ENCODE assay signal across 26 cellular contexts in genomic region chrX:151225843-151226242, GRCh38. TPM values are rescaled to one million over a fixed set of nuclear protein-coding genes. Genes with fewer than 3 reads are reported as not detected.
"Had no signal": no experiment of that assay in that cellular context is flagged by ENCODE, and none has a peak within 500 bp of the region (broad histone marks: within the 10 kb centered on the region; RNA-seq: fewer than 3 reads in every experiment).

No MANE protein-coding gene starts in this region.

- H3K27ac Mint-ChIP-seq: activated CD4-positive, alpha-beta T cell treated with anti-CD3 and anti-CD28 coated beads, Interleukin-2, amount 10 ng/mL, durations not matched to agents 24 days and 14 days; activated CD8-positive, alpha-beta T cell treated with anti-CD3 and anti-CD28 coated beads for 36 hours; activated naive CD4-positive, alpha-beta T cell treated with anti-CD3 and anti-CD28 coated beads, Interleukin-2, amount 10 ng/mL, durations not matched to agents 7 days and 5 days; activated naive CD8-positive, alpha-beta T cell treated with anti-CD3 and anti-CD28 coated beads for 36 hours; activated T-cell treated with anti-CD3 and anti-CD28 coated beads, Interleukin-2, amount 50 U/mL, for 72 hours; activated T-helper 2 cell treated with anti-CD3 and anti-CD28 coated beads, Interferon-gamma antibody, Interleukin-2, Interleukin-4, amounts not matched to agents 10 μg/mL and 5 μg/mL and 100 μg/mL, durations not matched to agents 14 hours and 24 hours and 36 hours; T-helper 17 cell; WTC11 had no signal

- H3K4me1 Mint-ChIP-seq: activated CD4-positive, alpha-beta T cell treated with anti-CD3 and anti-CD28 coated beads, Interleukin-2, amount 10 ng/mL, durations not matched to agents 24 days and 14 days; activated naive CD4-positive, alpha-beta T cell treated with anti-CD3 and anti-CD28 coated beads, Interleukin-2, amount 10 ng/mL, durations not matched to agents 7 days and 5 days; activated naive CD8-positive, alpha-beta T cell treated with anti-CD3 and anti-CD28 coated beads for 36 hours had no signal

- DNase-seq: activated CD4-positive, alpha-beta T cell treated with anti-CD3 and anti-CD28 coated beads for 1 hour; activated CD4-positive, alpha-beta T cell treated with anti-CD3 and anti-CD28 coated beads, Interleukin-2, amount 10 ng/mL, durations not matched to agents 24 days and 14 days; activated CD8-positive, alpha-beta memory T cell treated with anti-CD3 and anti-CD28 coated beads, Interleukin-2, amount 50 U/mL, for 4 hours; activated CD8-positive, alpha-beta T cell treated with anti-CD3 and anti-CD28 coated beads for 36 hours; activated gamma-delta T cell treated with Interleukin-2 at 50 U/mL for 16 hours; activated naive CD4-positive, alpha-beta T cell treated with anti-CD3 and anti-CD28 coated beads, Interleukin-2, amount 10 ng/mL, durations not matched to agents 7 days and 5 days; activated naive CD8-positive, alpha-beta T cell treated with anti-CD3 and anti-CD28 coated beads for 36 hours; activated T-cell treated with anti-CD3 and anti-CD28 coated beads, Interleukin-2, amount 50 U/mL, for 72 hours; central memory CD4-positive, alpha-beta T cell; KBM-7; NCI-H1092; NCI-H1417 treated with DMSO at 0.1 percent for 48 hours; NCI-H1694; NCI-H2029; NCI-H2107; NCI-H510A treated with DMSO at 0.1 percent for 48 hours; NCI-H69; NK-92 treated with Interleukin-12 subunit alpha and Interleukin-12 subunit beta, amount 100 ng/mL, for 24 hours; SIG-M5; T-helper 17 cell; T-helper 9 cell had no signal

- ATAC-seq: activated CD8-positive, alpha-beta T cell treated with anti-CD3 and anti-CD28 coated beads for 36 hours; activated T-cell treated with anti-CD3 and anti-CD28 coated beads, Interleukin-2, amount 50 U/mL, for 72 hours; T-helper 17 cell; WTC11 had no signal

- H3K9me3 Mint-ChIP-seq: activated CD4-positive, alpha-beta T cell treated with anti-CD3 and anti-CD28 coated beads, Interleukin-2, amount 10 ng/mL, durations not matched to agents 24 days and 14 days; activated CD8-positive, alpha-beta T cell treated with anti-CD3 and anti-CD28 coated beads for 36 hours; activated naive CD4-positive, alpha-beta T cell treated with anti-CD3 and anti-CD28 coated beads, Interleukin-2, amount 10 ng/mL, durations not matched to agents 7 days and 5 days; activated naive CD8-positive, alpha-beta T cell treated with anti-CD3 and anti-CD28 coated beads for 36 hours; activated T-cell treated with anti-CD3 and anti-CD28 coated beads, Interleukin-2, amount 50 U/mL, for 72 hours; activated T-helper 2 cell treated with anti-CD3 and anti-CD28 coated beads, Interferon-gamma antibody, Interleukin-2, Interleukin-4, amounts not matched to agents 10 μg/mL and 5 μg/mL and 100 μg/mL, durations not matched to agents 14 hours and 24 hours and 36 hours; WTC11 had no signal

- H3K36me3 Mint-ChIP-seq: activated naive CD4-positive, alpha-beta T cell treated with anti-CD3 and anti-CD28 coated beads, Interleukin-2, amount 10 ng/mL, durations not matched to agents 7 days and 5 days; activated naive CD8-positive, alpha-beta T cell treated with anti-CD3 and anti-CD28 coated beads for 36 hours; WTC11 had no signal

- H3K4me3 Mint-ChIP-seq: activated CD4-positive, alpha-beta T cell treated with anti-CD3 and anti-CD28 coated beads, Interleukin-2, amount 10 ng/mL, durations not matched to agents 24 days and 14 days; activated CD8-positive, alpha-beta T cell treated with anti-CD3 and anti-CD28 coated beads for 36 hours; activated naive CD4-positive, alpha-beta T cell treated with anti-CD3 and anti-CD28 coated beads, Interleukin-2, amount 10 ng/mL, durations not matched to agents 7 days and 5 days; activated naive CD8-positive, alpha-beta T cell treated with anti-CD3 and anti-CD28 coated beads for 36 hours; activated T-cell treated with anti-CD3 and anti-CD28 coated beads, Interleukin-2, amount 50 U/mL, for 72 hours; T-helper 17 cell; WTC11 had no signal

RNA-seq across cellular contexts. Expression of gene GPR50, which starts 49.5 kb away (rescaled TPM):
- total RNA-seq: activated CD4-positive, alpha-beta T cell treated with anti-CD3 and anti-CD28 coated beads, Interleukin-2, amount 10 ng/mL, durations not matched to agents 24 days and 14 days; activated CD8-positive, alpha-beta T cell treated with anti-CD3 and anti-CD28 coated beads for 36 hours; activated naive CD8-positive, alpha-beta T cell treated with anti-CD3 and anti-CD28 coated beads for 36 hours; activated T-cell treated with anti-CD3 and anti-CD28 coated beads, Interleukin-2, amount 50 U/mL, for 72 hours; activated T-helper 2 cell treated with anti-CD3 and anti-CD28 coated beads, Interferon-gamma antibody, Interleukin-2, Interleukin-4, amounts not matched to agents 10 μg/mL and 5 μg/mL and 100 μg/mL, durations not matched to agents 14 hours and 24 hours and 36 hours; chondrocyte; LHCN-M2; M059J; T-helper 17 cell had no signal
